ENCODE assay signal across 8 cellular contexts in genomic region chr4:18021720-18022571, GRCh38. TPM values are rescaled to one million over a fixed set of nuclear protein-coding genes. Genes with fewer than 3 reads are reported as not detected.
A peak's percentile ranks its signal among the peaks of the same experiment; 100 is the strongest.
DNase-seq lines count a peak whose midpoint lies in the region; ATAC-seq and TF ChIP-seq lines count a peak whose summit lies in the region.

TSS of gene LCORL (minus strand) at chr4:18021755. CDS start at chr4:18021751, 4 bp downstream.

- no peaks in the 10 kb centered on the region for H3K9me3 ChIP-seq in BE2C

- DNase-seq in BE2C (peak; percentile 97), GM19238 (ENCODE audit: insufficient read length, low spot score) (peak; percentile 78), NCI-H524 (lab: John Stamatoyannopoulos, UW) (peak; percentile 99 to 100), coronary artery (ENCODE audit: low spot score) (peak; percentile 95)
- peak; percentile 89 for DNase-seq in activated CD4-positive, alpha-beta T cell treated with anti-CD3 and anti-CD28 coated beads for 48 hours
- DNase-seq in stimulated activated CD4-positive, alpha-beta T cell treated with anti-CD3 and anti-CD28 coated beads, Interleukin-1b, Interleukin-23, amount 100 ng/mL, for 4 hours (ENCODE audit: low read depth in 2 of 2): peak; percentile 67 to 78

- peak; percentile 73 for ATAC-seq in HG03442 (IDR thresholded peaks at IDR 0.05; ENCODE audit: unreplicated experiment)

- H3K27ac ChIP-seq in coronary artery (peak within 1 kb of the TSS; percentile 92 to 98), layer of hippocampus (ENCODE audit: low read depth, low read length) (peak within 1 kb of the TSS; percentile 93)

- H3K4me3 ChIP-seq in BE2C (ENCODE audit: low read depth, low read length): peak within 1 kb of the TSS; percentile 92
- peak within 1 kb of the TSS; percentile 94 for H3K4me3 ChIP-seq in coronary artery

- no peaks in the 10 kb centered on the region for H3K36me3 ChIP-seq in BE2C

- H3K4me1 ChIP-seq in BE2C: peaks cover 8% of the 10 kb centered on the region

- TF ChIP-seq CTCF in BE2C (IDR thresholded peaks at IDR 0.05; ENCODE audit: low read depth, low read length) (no peak), coronary artery (IDR thresholded peaks at IDR 0.05) (no peak)

- no peaks in the 10 kb centered on the region for H3K27me3 ChIP-seq in BE2C
- no peaks in the 10 kb centered on the region for H3K27me3 ChIP-seq in layer of hippocampus (ENCODE audit: control insufficient read depth, insufficient read depth, low read length)

RNA-seq across cellular contexts. Expression of gene LCORL, which starts in this region (rescaled TPM):
- 8.4 TPM for polyA plus RNA-seq in BE2C (2012; ENCODE audit: insufficient read depth, insufficient read length, low read depth)

Comparison
In these comparisons a context has a peak if more than half of its experiments do, and no peak if none do; other contexts are left out.
1. Peak in every context shown above with its lines: DNase-seq, ATAC-seq, H3K4me3 ChIP-seq and H3K27ac ChIP-seq.